1 cellular context compared by ENCODE assay signal in the genomic region with DNA sequence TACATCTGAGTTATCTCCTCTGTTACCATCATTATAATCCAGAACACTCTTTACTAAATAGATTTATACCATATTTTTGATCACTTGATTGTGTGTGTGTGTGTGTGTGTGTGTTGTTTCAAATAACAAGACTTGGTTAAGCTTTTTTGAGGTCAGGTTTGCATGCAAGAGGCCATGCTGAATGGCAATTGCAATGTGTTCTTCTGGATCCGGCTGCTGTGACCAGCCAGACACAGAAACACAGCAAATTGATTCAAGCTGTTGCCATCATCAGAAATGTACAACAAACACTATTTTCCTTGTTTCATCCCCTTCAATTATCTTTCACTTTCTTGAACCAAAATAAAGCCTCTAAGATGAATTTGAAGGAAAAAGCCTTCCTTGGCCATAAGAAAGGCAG.
TF ChIP-seq lines count a peak whose summit lies in the region.

No MANE protein-coding gene starts in this region.

TF ChIP-seq in H1, 55 proteins besides CTCF, POLR2A, EP300 and RAD21:
- TF ChIP-seq HDAC6 (IDR thresholded peaks at IDR 0.05; ENCODE audit: low read depth, low read length), result no peak
- no peak for TF ChIP-seq KDM5A (IDR thresholded peaks at IDR 0.05; ENCODE audit: low read length)
- TF ChIP-seq SIN3A (conservative IDR thresholded peaks at IDR 0.05 in 1 of 2, IDR thresholded peaks at IDR 0.05 in 1 of 2; ENCODE audit: low read depth in 1 of 2, low read length in 2 of 2), result no peak
- TF ChIP-seq HDAC2 (IDR thresholded peaks at IDR 0.05; ENCODE audit: borderline replicate concordance in 1 of 2, low read depth in 2 of 2, low read length in 2 of 2), result no peak
- TF ChIP-seq CHD2 (IDR thresholded peaks at IDR 0.05; ENCODE audit: low read length), result no peak
- TF ChIP-seq NRF1 (IDR thresholded peaks at IDR 0.05; ENCODE audit: low read depth, low read length), result no peak
- no peak for TF ChIP-seq ASH2L (IDR thresholded peaks at IDR 0.05; ENCODE audit: low read length)
- no peak for TF ChIP-seq CHD1 (IDR thresholded peaks at IDR 0.05; ENCODE audit: low read depth, low read length)
- TF ChIP-seq RNF2 (IDR thresholded peaks at IDR 0.05; ENCODE audit: borderline replicate concordance, low read depth, low read length, missing control alignments, poor library complexity, severe bottlenecking), result no peak
- TF ChIP-seq PHF8 (conservative IDR thresholded peaks at IDR 0.05; ENCODE audit: low read depth, low read length), result no peak
- TF ChIP-seq NANOG (IDR thresholded peaks at IDR 0.05; ENCODE audit: insufficient read depth, low read depth, low read length, poor library complexity, severe bottlenecking), result no peak
- no peak for TF ChIP-seq FOSL1 (IDR thresholded peaks at IDR 0.05; ENCODE audit: insufficient read depth, low read depth, low read length)
- no peak for TF ChIP-seq KDM1A (IDR thresholded peaks at IDR 0.05; ENCODE audit: borderline replicate concordance, low read length)
- no peak for TF ChIP-seq SP4 (IDR thresholded peaks at IDR 0.05; ENCODE audit: low read length)
- no peak for TF ChIP-seq ZNF274 (IDR thresholded peaks at IDR 0.05; ENCODE audit: borderline replicate concordance, extremely low read depth, low read length)
- TF ChIP-seq BCL11A (IDR thresholded peaks at IDR 0.05; ENCODE audit: low read depth in 2 of 2, low read length in 2 of 2), result no peak
- no peak for TF ChIP-seq SUZ12 (IDR thresholded peaks at IDR 0.05; ENCODE audit: low read length)
- TF ChIP-seq TAF1 (IDR thresholded peaks at IDR 0.05; ENCODE audit: low read depth, low read length), result no peak
- TF ChIP-seq, protein P1, sequence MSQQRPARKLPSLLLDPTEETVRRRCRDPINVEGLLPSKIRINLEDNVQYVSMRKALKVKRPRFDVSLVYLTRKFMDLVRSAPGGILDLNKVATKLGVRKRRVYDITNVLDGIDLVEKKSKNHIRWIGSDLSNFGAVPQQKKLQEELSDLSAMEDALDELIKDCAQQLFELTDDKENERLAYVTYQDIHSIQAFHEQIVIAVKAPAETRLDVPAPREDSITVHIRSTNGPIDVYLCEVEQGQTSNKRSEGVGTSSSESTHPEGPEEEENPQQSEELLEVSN (IDR thresholded peaks at IDR 0.05), result no peak
